In the genomic region with DNA sequence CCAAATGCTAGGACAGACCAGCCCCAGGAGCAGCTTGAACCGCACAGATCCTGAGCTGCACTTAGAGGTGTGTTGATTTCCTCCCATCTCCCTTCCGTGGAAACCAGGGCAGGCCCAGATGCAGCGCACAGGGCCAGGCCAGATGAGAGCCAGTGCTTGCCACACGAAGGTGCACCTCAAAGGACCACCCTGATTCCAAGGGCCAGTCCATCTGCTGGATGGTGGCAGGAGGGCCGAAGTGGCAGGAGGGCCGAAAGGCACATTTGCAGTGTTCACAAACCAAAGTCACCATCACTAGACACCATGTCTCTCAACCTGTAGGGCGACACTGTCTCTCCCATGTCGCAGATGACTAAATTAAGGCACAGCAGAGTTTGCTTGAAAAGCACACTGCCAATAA, we compare ENCODE assay signal across 7 cellular contexts.
"Had no signal": no experiment of that assay in that cellular context is flagged by ENCODE, and none has a peak within 500 bp of the region (broad histone marks: within the 10 kb centered on the region; RNA-seq: fewer than 3 reads in every experiment).

No MANE protein-coding gene starts in this region.

- FAIRE-seq: H54, HTR-8/SVneo had no signal

- H3K4me3 ChIP-seq: GM23248 had no signal

- DNase-seq: GM23248, GOT3, H9, HCEC 1CT, IMR-90 had no signal

- H2AFZ ChIP-seq: GM23248 had no signal

- H3K27ac ChIP-seq: GM23248 had no signal

- H3K9ac ChIP-seq: GM23248 had no signal
